ENCODE assay signal across 9 cellular contexts in the genomic region with DNA sequence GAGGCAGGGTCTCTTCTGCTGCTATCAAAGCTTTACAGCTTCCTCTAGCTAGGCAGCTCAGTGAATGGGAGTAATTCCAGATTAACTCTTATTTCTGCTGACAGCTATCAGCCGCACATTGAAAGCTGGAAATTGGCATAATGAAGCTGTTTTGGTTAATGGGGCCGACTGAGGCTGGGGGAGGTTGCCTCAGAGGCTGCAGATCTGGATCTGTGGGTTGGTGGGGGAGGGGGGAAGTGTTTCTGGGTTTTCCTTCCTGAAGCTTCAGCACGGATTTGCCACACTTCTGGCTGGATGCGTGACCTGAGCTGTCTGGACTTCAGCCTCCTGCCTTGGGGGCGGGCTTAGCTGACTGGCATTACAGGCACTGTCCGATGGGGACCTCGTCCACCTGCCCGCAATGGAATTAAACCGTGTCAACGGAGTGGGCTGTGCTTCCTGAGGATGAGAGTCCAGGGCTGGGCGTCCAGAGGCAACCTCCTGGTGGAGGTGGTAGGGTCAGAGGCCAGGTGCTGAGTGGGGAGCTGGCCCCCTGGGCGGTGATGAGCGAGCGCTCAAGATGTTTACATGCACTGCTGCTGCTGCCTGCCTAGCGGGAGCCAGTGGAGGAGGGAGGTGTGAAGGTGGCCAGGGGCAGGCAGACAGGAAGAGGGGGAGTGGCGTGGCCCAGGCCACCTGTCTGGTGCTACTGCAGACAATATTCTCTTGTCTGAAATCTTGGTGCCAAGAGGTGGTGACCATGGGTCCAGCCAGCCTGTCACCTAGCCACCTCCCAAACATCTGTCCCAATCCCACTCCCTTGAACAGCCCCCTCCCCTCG. TPM values are rescaled to one million over a fixed set of nuclear protein-coding genes. Genes with fewer than 3 reads are reported as not detected.
DNase-seq lines count a peak whose midpoint lies in the region; ATAC-seq and TF ChIP-seq lines count a peak whose summit lies in the region.
"Had no signal": no experiment of that assay in that cellular context is flagged by ENCODE, and none has a peak within 500 bp of the region (broad histone marks: within the 10 kb centered on the region; RNA-seq: fewer than 3 reads in every experiment).

No MANE protein-coding gene starts in this region.

- no peak overlapping the region for H3K27ac ChIP-seq in HUES64 (ENCODE audit: low read depth, low read length)
- peak overlapping the region; percentile 1; the same call in 1 of the 2 replicates for H3K27ac ChIP-seq in SK-N-MC
- H3K27ac ChIP-seq in vagina: no peak overlapping the region

- H3K27me3 ChIP-seq in BE2C: no peaks in the 10 kb centered on the region
- peaks cover 13% of the 10 kb centered on the region for H3K27me3 ChIP-seq in HUES64 (ENCODE audit: insufficient read depth, low read length)
- no peaks in the 10 kb centered on the region for H3K27me3 ChIP-seq in vagina
- H3K27me3 ChIP-seq: MG63 had no signal

- no peak for TF ChIP-seq POLR2A in vagina (IDR thresholded peaks at IDR 0.05)

- H3K4me1 ChIP-seq in BE2C: peaks cover 31% of the 10 kb centered on the region
- H3K4me1 ChIP-seq in HUES64 (ENCODE audit: insufficient read depth, low read length): peaks cover 14% of the 10 kb centered on the region; the same call in 1 of the 2 replicates
- H3K4me1 ChIP-seq in vagina: peaks cover 8% of the 10 kb centered on the region

- intact Hi-C loops in left colon (cut with DNase I, micrococcal nuclease) (loop anchor here (5.0 kb wide), 1 partner anchor 76 kb away; no protein-coding TSS in a partner anchor), vagina (cut with DNase I) (loop anchor here (5.0 kb wide), 1 partner anchor 81 kb away; the partner anchor contains the start of gene SPATA20)

- H3K36me3 ChIP-seq in BE2C (no peaks in the 10 kb centered on the region), HUES64 (ENCODE audit: insufficient read depth, low read length) (no peaks in the 10 kb centered on the region), SK-N-MC (ENCODE audit: insufficient read depth, low read length) (no peaks in the 10 kb centered on the region), vagina (no peaks in the 10 kb centered on the region)
- H3K36me3 ChIP-seq: MG63 had no signal

- H3K9ac ChIP-seq in HUES64 (ENCODE audit: low read depth, low read length) (no peak overlapping the region), SK-N-MC (ENCODE audit: insufficient read length) (no peak overlapping the region)

- ATAC-seq in left colon (peak; percentile 58), GM18907 (IDR thresholded peaks at IDR 0.05; ENCODE audit: unreplicated experiment) (no peak), HG03159 (IDR thresholded peaks at IDR 0.05; ENCODE audit: unreplicated experiment) (no peak)

- TF ChIP-seq CTCF in BE2C (IDR thresholded peaks at IDR 0.05; ENCODE audit: low read depth, low read length): no peak
- no peak for TF ChIP-seq CTCF in vagina (IDR thresholded peaks at IDR 0.05)

- H3K4me3 ChIP-seq in BE2C (ENCODE audit: low read depth, low read length): peak overlapping the region; percentile 38
- peak overlapping the region; percentile 32 for H3K4me3 ChIP-seq in HUES64 (ENCODE audit: low read length)
- H3K4me3 ChIP-seq in SK-N-MC: peak overlapping the region; percentile 31; the same call in 1 of the 2 replicates
- H3K4me3 ChIP-seq in vagina: no peak overlapping the region
- H3K4me3 ChIP-seq: MG63 had no signal

- WGBS in HUES64: 18% methylated on average over 17 of the region's 17 CpGs

- DNase-seq in BE2C: peak; percentile 37
- no peak for DNase-seq in SK-N-MC (ENCODE audit: low read depth, low spot score)
- peak; percentile 73 to 85 for DNase-seq in left colon
- no peak for DNase-seq in activated CD8-positive, alpha-beta memory T cell treated with anti-CD3 and anti-CD28 coated beads for 24 hours
- no peak for DNase-seq in vagina (ENCODE audit: extremely low spot score in 2 of 2)
- DNase-seq: MG63 had no signal

- no peaks in the 10 kb centered on the region for H3K9me3 ChIP-seq in BE2C
- no peaks in the 10 kb centered on the region for H3K9me3 ChIP-seq in HUES64 (ENCODE audit: insufficient read depth, low read depth, low read length)
- no peaks in the 10 kb centered on the region for H3K9me3 ChIP-seq in SK-N-MC (ENCODE audit: low read depth, low read length)
- no peaks in the 10 kb centered on the region for H3K9me3 ChIP-seq in vagina
- H3K9me3 ChIP-seq: MG63 had no signal

RNA-seq across cellular contexts. Expression of gene ABCC3, which starts 6.7 kb away (rescaled TPM):
- 2.9 TPM for polyA plus RNA-seq in BE2C (2012; ENCODE audit: insufficient read depth, insufficient read length, low read depth)
- polyA plus RNA-seq in HUES64 (2013, experiment 1 of 2): 0.30 TPM
- 0.13 TPM for polyA plus RNA-seq in HUES64 (2013, experiment 2 of 2)
- 100 to 1,000 TPM; 251 to 373 TPM for total RNA-seq in left colon
- 47.6 TPM for total RNA-seq in vagina

Comparison
In these comparisons a context has a peak if more than half of its experiments do, and no peak if none do; other contexts are left out.
1. DNase-seq: peak in BE2C (single experiment) and left colon (2 of 2); none in SK-N-MC (single experiment), activated CD8-positive, alpha-beta memory T cell treated with anti-CD3 and anti-CD28 coated beads for 24 hours (single experiment) and vagina (0 of 2).
2. H3K4me3 ChIP-seq: peak in BE2C (single experiment), HUES64 (single experiment) and SK-N-MC (single experiment); none in vagina (0 of 2).